ENCODE assay signal across 10 cellular contexts in genomic region chrX:13692771-13693231, GRCh38. TPM values are rescaled to one million over a fixed set of nuclear protein-coding genes. Genes with fewer than 3 reads are reported as not detected.
A peak's percentile ranks its signal among the peaks of the same experiment; 100 is the strongest.
DNase-seq lines count a peak whose midpoint lies in the region; ATAC-seq and TF ChIP-seq lines count a peak whose summit lies in the region.
"Had no signal": no experiment of that assay in that cellular context is flagged by ENCODE, and none has a peak within 500 bp of the region (broad histone marks: within the 10 kb centered on the region; RNA-seq: fewer than 3 reads in every experiment).

No MANE protein-coding gene starts in this region.

- H3K27ac ChIP-seq in OCI-LY3 (ENCODE audit: low read length) (no peak overlapping the region), epithelial cell of prostate (peak overlapping the region; percentile 85), smooth muscle cell (ENCODE audit: low read depth) (peak overlapping the region; percentile 61)

- no peaks in the 10 kb centered on the region for H3K27me3 Mint-ChIP-seq in T-helper 1 cell treated with Interleukin-12 subunit alpha and Interleukin-12 subunit beta and Interleukin-4 antibody, amounts not matched to agents 30 μg/mL and 1 μg/mL, for 36 hours (ENCODE audit: low read depth)

- H3K79me2 ChIP-seq in OCI-LY3 (ENCODE audit: low read length) (peaks cover 87% of the 10 kb centered on the region), smooth muscle cell (ENCODE audit: low read depth) (peaks cover 82% of the 10 kb centered on the region)

- H3K36me3 ChIP-seq in OCI-LY3 (replicated peaks; ENCODE audit: low read depth, low read length) (peaks cover 2% of the 10 kb centered on the region), smooth muscle cell (ENCODE audit: low read depth) (no peaks in the 10 kb centered on the region)

- ATAC-seq in GM19035 (IDR thresholded peaks at IDR 0.05; ENCODE audit: unreplicated experiment), result no peak

- peak overlapping the region; percentile 56 for H3K4me2 ChIP-seq in OCI-LY3 (ENCODE audit: low read length)
- no peak overlapping the region for H3K4me2 ChIP-seq in smooth muscle cell

- TF ChIP-seq CTCF in OCI-LY3 (IDR thresholded peaks at IDR 0.05; ENCODE audit: low read depth, low read length) (no peak), smooth muscle cell (IDR thresholded peaks at IDR 0.05; ENCODE audit: borderline replicate concordance, insufficient read depth, poor library complexity, severe bottlenecking) (no peak)

- DNase-seq in T-helper 1 cell (no peak), epithelial cell of prostate (ENCODE audit: low read depth, low spot score) (no peak), smooth muscle cell (lab: John Stamatoyannopoulos, UW; ENCODE audit: unreplicated experiment) (no peak), SW480 (ENCODE audit: low spot score) (no peak), retina (no peak)
- DNase-seq: KG1, NCI-H510A had no signal

- peaks cover 4% of the 10 kb centered on the region for H3K36me3 Mint-ChIP-seq in T-helper 1 cell treated with Interleukin-12 subunit alpha and Interleukin-12 subunit beta and Interleukin-4 antibody, amounts not matched to agents 30 μg/mL and 1 μg/mL, for 36 hours (ENCODE audit: low read depth)

- H3K27me3 ChIP-seq in OCI-LY3 (ENCODE audit: low read depth, low read length), result no peaks in the 10 kb centered on the region
- H3K27me3 ChIP-seq in smooth muscle cell (ENCODE audit: low read depth), result no peaks in the 10 kb centered on the region

- H3K9ac ChIP-seq in OCI-LY3 (ENCODE audit: low read length) (no peak overlapping the region), smooth muscle cell (ENCODE audit: low read depth) (no peak overlapping the region)

- H3K4me1 Mint-ChIP-seq in T-helper 1 cell treated with Interleukin-12 subunit alpha and Interleukin-12 subunit beta and Interleukin-4 antibody, amounts not matched to agents 30 μg/mL and 1 μg/mL, for 36 hours (ENCODE audit: low read depth), result peaks cover 49% of the 10 kb centered on the region

- H3K27ac Mint-ChIP-seq in T-helper 1 cell treated with Interleukin-12 subunit alpha and Interleukin-12 subunit beta and Interleukin-4 antibody, amounts not matched to agents 30 μg/mL and 1 μg/mL, for 36 hours, result peak overlapping the region; percentile 62

- H3K4me1 ChIP-seq in OCI-LY3 (ENCODE audit: low read length) (peaks cover 63% of the 10 kb centered on the region), smooth muscle cell (ENCODE audit: low read depth) (peaks cover 9% of the 10 kb centered on the region)

- no peaks in the 10 kb centered on the region for H3K9me3 Mint-ChIP-seq in T-helper 1 cell treated with Interleukin-12 subunit alpha and Interleukin-12 subunit beta and Interleukin-4 antibody, amounts not matched to agents 30 μg/mL and 1 μg/mL, for 36 hours

- 73% methylated on average over 5 of the region's 5 CpGs for WGBS in smooth muscle cell (ENCODE audit: low lambda C conversion rate)

- H2AFZ ChIP-seq in OCI-LY3 (ENCODE audit: low read depth, low read length) (no peak overlapping the region), smooth muscle cell (ENCODE audit: low read depth) (no peak overlapping the region)

- H3F3A ChIP-seq in smooth muscle cell (ENCODE audit: low read depth), result no peaks in the 10 kb centered on the region

- H3K9me3 ChIP-seq in OCI-LY3 (ENCODE audit: insufficient read depth, low read length), result no peaks in the 10 kb centered on the region
- peaks cover 3% of the 10 kb centered on the region for H3K9me3 ChIP-seq in smooth muscle cell (replicated peaks; ENCODE audit: low read depth)

- H3K4me3 ChIP-seq in OCI-LY3 (ENCODE audit: low read length) (peak overlapping the region; percentile 25; the same call in 1 of the 2 replicates), smooth muscle cell (no peak overlapping the region)

- H3K4me3 Mint-ChIP-seq in T-helper 1 cell treated with Interleukin-12 subunit alpha and Interleukin-12 subunit beta and Interleukin-4 antibody, amounts not matched to agents 30 μg/mL and 1 μg/mL, for 36 hours, result no peak overlapping the region

- H4K20me1 ChIP-seq in OCI-LY3 (ENCODE audit: insufficient read depth, low read length) (peaks cover 51% of the 10 kb centered on the region), smooth muscle cell (ENCODE audit: low read depth) (peaks cover 65% of the 10 kb centered on the region)

RNA-seq across cellular contexts. Expression of gene RAB9A, which starts 3.9 kb away (rescaled TPM):
- total RNA-seq in smooth muscle cell, result 25.8 and 42.3 TPM in 2 replicates
- 22.1 and 31.5 TPM in 2 replicates for polyA plus RNA-seq in smooth muscle cell

RNA-seq across cellular contexts. Expression of gene TCEANC, which starts 39.9 kb away (rescaled TPM):
- total RNA-seq in smooth muscle cell, result 2.5 and 2.6 TPM in 2 replicates
- 1.2 and 1.9 TPM in 2 replicates for polyA plus RNA-seq in smooth muscle cell

RNA-seq across cellular contexts. Expression of gene TRAPPC2, which starts 41.6 kb away (rescaled TPM):
- total RNA-seq in smooth muscle cell, result 7.6 and 9.5 TPM in 2 replicates
- 6.1 and 9.4 TPM in 2 replicates for polyA plus RNA-seq in smooth muscle cell

RNA-seq across cellular contexts. Expression of gene OFD1, which starts 41.7 kb away (rescaled TPM):
- 14.4 and 17.6 TPM in 2 replicates for total RNA-seq in smooth muscle cell
- 12.5 and 23.0 TPM in 2 replicates for polyA plus RNA-seq in smooth muscle cell
